ENCODE assay signal across 1 cellular context in genomic region chr2:219218279-219219112, GRCh38.
TF ChIP-seq lines count a peak whose summit lies in the region.

Gene ABCB6 (minus strand): TSS chr2:219218958. CDS start chr2:219218673, 285 bp downstream.

TF ChIP-seq in K562, 482 proteins besides CTCF, POLR2A, EP300 and RAD21 (continued from another document and continues in another):
- TF ChIP-seq, protein P1, sequence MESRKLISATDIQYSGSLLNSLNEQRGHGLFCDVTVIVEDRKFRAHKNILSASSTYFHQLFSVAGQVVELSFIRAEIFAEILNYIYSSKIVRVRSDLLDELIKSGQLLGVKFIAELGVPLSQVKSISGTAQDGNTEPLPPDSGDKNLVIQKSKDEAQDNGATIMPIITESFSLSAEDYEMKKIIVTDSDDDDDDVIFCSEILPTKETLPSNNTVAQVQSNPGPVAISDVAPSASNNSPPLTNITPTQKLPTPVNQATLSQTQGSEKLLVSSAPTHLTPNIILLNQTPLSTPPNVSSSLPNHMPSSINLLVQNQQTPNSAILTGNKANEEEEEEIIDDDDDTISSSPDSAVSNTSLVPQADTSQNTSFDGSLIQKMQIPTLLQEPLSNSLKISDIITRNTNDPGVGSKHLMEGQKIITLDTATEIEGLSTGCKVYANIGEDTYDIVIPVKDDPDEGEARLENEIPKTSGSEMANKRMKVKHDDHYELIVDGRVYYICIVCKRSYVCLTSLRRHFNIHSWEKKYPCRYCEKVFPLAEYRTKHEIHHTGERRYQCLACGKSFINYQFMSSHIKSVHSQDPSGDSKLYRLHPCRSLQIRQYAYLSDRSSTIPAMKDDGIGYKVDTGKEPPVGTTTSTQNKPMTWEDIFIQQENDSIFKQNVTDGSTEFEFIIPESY (CRISPR knock-in tag; IDR thresholded peaks at IDR 0.05), result peak; percentile 66
- TF ChIP-seq NFATC3 (IDR thresholded peaks at IDR 0.05), result no peak
- TF ChIP-seq, protein P2, sequence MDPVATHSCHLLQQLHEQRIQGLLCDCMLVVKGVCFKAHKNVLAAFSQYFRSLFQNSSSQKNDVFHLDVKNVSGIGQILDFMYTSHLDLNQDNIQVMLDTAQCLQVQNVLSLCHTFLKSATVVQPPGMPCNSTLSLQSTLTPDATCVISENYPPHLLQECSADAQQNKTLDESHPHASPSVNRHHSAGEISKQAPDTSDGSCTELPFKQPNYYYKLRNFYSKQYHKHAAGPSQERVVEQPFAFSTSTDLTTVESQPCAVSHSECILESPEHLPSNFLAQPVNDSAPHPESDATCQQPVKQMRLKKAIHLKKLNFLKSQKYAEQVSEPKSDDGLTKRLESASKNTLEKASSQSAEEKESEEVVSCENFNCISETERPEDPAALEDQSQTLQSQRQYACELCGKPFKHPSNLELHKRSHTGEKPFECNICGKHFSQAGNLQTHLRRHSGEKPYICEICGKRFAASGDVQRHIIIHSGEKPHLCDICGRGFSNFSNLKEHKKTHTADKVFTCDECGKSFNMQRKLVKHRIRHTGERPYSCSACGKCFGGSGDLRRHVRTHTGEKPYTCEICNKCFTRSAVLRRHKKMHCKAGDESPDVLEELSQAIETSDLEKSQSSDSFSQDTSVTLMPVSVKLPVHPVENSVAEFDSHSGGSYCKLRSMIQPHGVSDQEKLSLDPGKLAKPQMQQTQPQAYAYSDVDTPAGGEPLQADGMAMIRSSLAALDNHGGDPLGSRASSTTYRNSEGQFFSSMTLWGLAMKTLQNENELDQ (CRISPR knock-in tag; IDR thresholded peaks at IDR 0.05; ENCODE audit: borderline replicate concordance), result no peak
- peak; percentile 87 for TF ChIP-seq ERF (CRISPR knock-in tag; IDR thresholded peaks at IDR 0.05)
- TF ChIP-seq, protein P3, sequence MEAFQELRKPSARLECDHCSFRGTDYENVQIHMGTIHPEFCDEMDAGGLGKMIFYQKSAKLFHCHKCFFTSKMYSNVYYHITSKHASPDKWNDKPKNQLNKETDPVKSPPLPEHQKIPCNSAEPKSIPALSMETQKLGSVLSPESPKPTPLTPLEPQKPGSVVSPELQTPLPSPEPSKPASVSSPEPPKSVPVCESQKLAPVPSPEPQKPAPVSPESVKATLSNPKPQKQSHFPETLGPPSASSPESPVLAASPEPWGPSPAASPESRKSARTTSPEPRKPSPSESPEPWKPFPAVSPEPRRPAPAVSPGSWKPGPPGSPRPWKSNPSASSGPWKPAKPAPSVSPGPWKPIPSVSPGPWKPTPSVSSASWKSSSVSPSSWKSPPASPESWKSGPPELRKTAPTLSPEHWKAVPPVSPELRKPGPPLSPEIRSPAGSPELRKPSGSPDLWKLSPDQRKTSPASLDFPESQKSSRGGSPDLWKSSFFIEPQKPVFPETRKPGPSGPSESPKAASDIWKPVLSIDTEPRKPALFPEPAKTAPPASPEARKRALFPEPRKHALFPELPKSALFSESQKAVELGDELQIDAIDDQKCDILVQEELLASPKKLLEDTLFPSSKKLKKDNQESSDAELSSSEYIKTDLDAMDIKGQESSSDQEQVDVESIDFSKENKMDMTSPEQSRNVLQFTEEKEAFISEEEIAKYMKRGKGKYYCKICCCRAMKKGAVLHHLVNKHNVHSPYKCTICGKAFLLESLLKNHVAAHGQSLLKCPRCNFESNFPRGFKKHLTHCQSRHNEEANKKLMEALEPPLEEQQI (IDR thresholded peaks at IDR 0.05), result no peak
- TF ChIP-seq TARDBP (IDR thresholded peaks at IDR 0.05), result no peak
- TF ChIP-seq, protein P4, sequence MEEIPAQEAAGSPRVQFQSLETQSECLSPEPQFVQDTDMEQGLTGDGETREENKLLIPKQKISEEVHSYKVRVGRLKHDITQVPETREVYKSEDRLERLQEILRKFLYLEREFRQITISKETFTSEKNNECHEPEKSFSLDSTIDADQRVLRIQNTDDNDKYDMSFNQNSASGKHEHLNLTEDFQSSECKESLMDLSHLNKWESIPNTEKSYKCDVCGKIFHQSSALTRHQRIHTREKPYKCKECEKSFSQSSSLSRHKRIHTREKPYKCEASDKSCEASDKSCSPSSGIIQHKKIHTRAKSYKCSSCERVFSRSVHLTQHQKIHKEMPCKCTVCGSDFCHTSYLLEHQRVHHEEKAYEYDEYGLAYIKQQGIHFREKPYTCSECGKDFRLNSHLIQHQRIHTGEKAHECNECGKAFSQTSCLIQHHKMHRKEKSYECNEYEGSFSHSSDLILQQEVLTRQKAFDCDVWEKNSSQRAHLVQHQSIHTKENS (CRISPR knock-in tag; IDR thresholded peaks at IDR 0.05), result no peak
- no peak for TF ChIP-seq HLTF (IDR thresholded peaks at IDR 0.05)
- TF ChIP-seq ZNF444 (CRISPR knock-in tag; IDR thresholded peaks at IDR 0.05), result no peak
- peak; percentile 61; the same call in 1 of the 2 replicates for TF ChIP-seq ZNF717 (CRISPR knock-in tag; IDR thresholded peaks at IDR 0.05)
- TF ChIP-seq IRF1 (CRISPR knock-in tag; IDR thresholded peaks at IDR 0.05; ENCODE audit: borderline replicate concordance), result no peak
- no peak for TF ChIP-seq U2AF2 (optimal IDR thresholded peaks at IDR 0.05; ENCODE audit: low read depth, low read length)
- TF ChIP-seq TAF7 (tag; IDR thresholded peaks at IDR 0.05), result no peak
- TF ChIP-seq JUND (IDR thresholded peaks at IDR 0.05; ENCODE audit: borderline replicate concordance, low read depth, low read length), result peak; percentile 26; the same call in 1 of the 2 replicates
- no peak; the same call in 2 of the 3 replicates for TF ChIP-seq JUND (tag; IDR thresholded peaks at IDR 0.05; ENCODE audit: borderline replicate concordance, low read depth, low read length)
- no peak for TF ChIP-seq ZNF3 (CRISPR knock-in tag; IDR thresholded peaks at IDR 0.05)
- TF ChIP-seq SMAD1 (IDR thresholded peaks at IDR 0.05; ENCODE audit: low read depth, low read length, partially characterized antibody), result no peak
- TF ChIP-seq CCAR2 (IDR thresholded peaks at IDR 0.05; ENCODE audit: low read depth, low read length), result no peak
- no peak for TF ChIP-seq BCL6 (CRISPR knock-in tag; IDR thresholded peaks at IDR 0.05)
- TF ChIP-seq E2F1 (CRISPR knock-in tag; IDR thresholded peaks at IDR 0.05), result peak; percentile 11; the same call in 1 of the 2 replicates
- no peak for TF ChIP-seq PHTF2 (CRISPR knock-in tag; IDR thresholded peaks at IDR 0.05)
- peak; percentile 45; the same call in 1 of the 2 replicates for TF ChIP-seq ZNF143 (CRISPR knock-in tag; IDR thresholded peaks at IDR 0.05)
- no peak for TF ChIP-seq ARID3A (IDR thresholded peaks at IDR 0.05; ENCODE audit: borderline replicate concordance, low read depth, low read length)
- TF ChIP-seq SPI1 (IDR thresholded peaks at IDR 0.05; ENCODE audit: borderline replicate concordance, low read depth, low read length), result no peak
- TF ChIP-seq EZH2 (IDR thresholded peaks at IDR 0.05; ENCODE audit: borderline replicate concordance, low read depth, low read length), result no peak
- no peak for TF ChIP-seq FOSL1 (tag; conservative IDR thresholded peaks at IDR 0.05)
- TF ChIP-seq GABPB1 (CRISPR knock-in tag; IDR thresholded peaks at IDR 0.05), result peak; percentile 55
- TF ChIP-seq FIP1L1 (IDR thresholded peaks at IDR 0.05; ENCODE audit: low read depth, low read length, poor library complexity, severe bottlenecking), result peak; percentile 88
- no peak for TF ChIP-seq SP2 (IDR thresholded peaks at IDR 0.05; ENCODE audit: extremely low read depth, low read depth, low read length, poor library complexity, severe bottlenecking)
- TF ChIP-seq ELK3 (CRISPR knock-in tag; IDR thresholded peaks at IDR 0.05), result no peak
- no peak for TF ChIP-seq ZKSCAN3 (CRISPR knock-in tag; IDR thresholded peaks at IDR 0.05)
- TF ChIP-seq RBFOX2 (IDR thresholded peaks at IDR 0.05; ENCODE audit: low read depth, low read length), result peak; percentile 84
- no peak for TF ChIP-seq WHSC1 (IDR thresholded peaks at IDR 0.05; ENCODE audit: low read length)
- no peak for TF ChIP-seq ZNF239 (CRISPR knock-in tag; IDR thresholded peaks at IDR 0.05)
- no peak for TF ChIP-seq CBX3 (IDR thresholded peaks at IDR 0.05; ENCODE audit: borderline replicate concordance in 1 of 2, low read length in 2 of 2)
- TF ChIP-seq, protein P5, sequence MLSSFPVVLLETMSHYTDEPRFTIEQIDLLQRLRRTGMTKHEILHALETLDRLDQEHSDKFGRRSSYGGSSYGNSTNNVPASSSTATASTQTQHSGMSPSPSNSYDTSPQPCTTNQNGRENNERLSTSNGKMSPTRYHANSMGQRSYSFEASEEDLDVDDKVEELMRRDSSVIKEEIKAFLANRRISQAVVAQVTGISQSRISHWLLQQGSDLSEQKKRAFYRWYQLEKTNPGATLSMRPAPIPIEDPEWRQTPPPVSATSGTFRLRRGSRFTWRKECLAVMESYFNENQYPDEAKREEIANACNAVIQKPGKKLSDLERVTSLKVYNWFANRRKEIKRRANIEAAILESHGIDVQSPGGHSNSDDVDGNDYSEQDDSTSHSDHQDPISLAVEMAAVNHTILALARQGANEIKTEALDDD (IDR thresholded peaks at IDR 0.05), result no peak
- peak; percentile 61 for TF ChIP-seq CCNT2 (IDR thresholded peaks at IDR 0.05; ENCODE audit: borderline replicate concordance, extremely low read depth, insufficient read length, low read depth, low read length)
- no peak for TF ChIP-seq LARP7 (IDR thresholded peaks at IDR 0.05)
- TF ChIP-seq KDM4B (IDR thresholded peaks at IDR 0.05; ENCODE audit: borderline replicate concordance in 2 of 2, low read depth in 1 of 2), result 0 out of 4 replicates have a peak, but pooled peaks of 1 of the 2 experiments have one; percentile 24
- TF ChIP-seq MAFG (tag; conservative IDR thresholded peaks at IDR 0.05), result no peak
- TF ChIP-seq THRA (IDR thresholded peaks at IDR 0.05), result no peak
- TF ChIP-seq HMGN3 (IDR thresholded peaks at IDR 0.05; ENCODE audit: borderline replicate concordance, extremely low read depth, insufficient read length, low read depth, low read length), result peak; percentile 21
- TF ChIP-seq RBM39 (optimal IDR thresholded peaks at IDR 0.05; ENCODE audit: low read depth, low read length), result no peak
- no peak for TF ChIP-seq CBFA2T3 (IDR thresholded peaks at IDR 0.05)
- no peak for TF ChIP-seq SMC3 (conservative IDR thresholded peaks at IDR 0.05; ENCODE audit: insufficient read depth, low read depth, low read length)
- no peak; the same call in 1 of the 2 replicates for TF ChIP-seq SOX6 (IDR thresholded peaks at IDR 0.05)
- no peak for TF ChIP-seq NCOA2 (IDR thresholded peaks at IDR 0.05; ENCODE audit: partially characterized antibody in 2 of 2)
- TF ChIP-seq ATF3 (IDR thresholded peaks at IDR 0.05), result no peak
- no peak for TF ChIP-seq ATF3 (CRISPR knock-in tag; conservative IDR thresholded peaks at IDR 0.05)
- TF ChIP-seq CHD4 (IDR thresholded peaks at IDR 0.05; ENCODE audit: insufficient read depth, insufficient replicate concordance, low read depth, low read length, poor library complexity, severe bottlenecking), result no peak
- peak; percentile 48; the same call in 1 of the 2 replicates for TF ChIP-seq HNRNPL (IDR thresholded peaks at IDR 0.05; ENCODE audit: low read depth, low read length)
